ENCODE assay signal across 8 cellular contexts in the genomic region with DNA sequence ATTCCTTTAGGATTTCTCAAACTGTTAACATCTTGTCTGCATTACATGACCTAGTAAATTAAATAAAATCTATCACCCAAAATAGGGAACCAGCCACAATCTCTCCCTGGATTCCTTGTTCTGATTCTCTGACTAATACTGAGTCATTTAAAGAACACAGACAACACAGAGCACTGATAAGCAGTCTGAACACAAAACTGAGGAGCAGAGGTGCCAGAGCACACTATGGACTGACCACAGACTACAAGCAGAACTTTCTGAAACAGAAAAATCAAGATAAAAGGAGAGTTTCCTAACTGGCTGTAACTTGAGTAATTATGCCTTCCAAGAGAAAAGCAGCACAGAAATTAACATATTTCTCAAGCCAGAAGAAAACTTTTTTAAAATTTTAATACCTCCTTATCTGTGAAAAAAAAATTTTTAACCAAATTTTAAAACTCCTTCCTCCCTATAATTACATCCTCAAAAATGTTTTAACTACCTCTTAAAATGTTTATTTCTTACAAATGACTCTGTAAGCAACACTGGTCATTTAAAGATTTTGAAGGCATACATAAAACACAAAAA.
A peak's percentile ranks its signal among the peaks of the same experiment; 100 is the strongest.
DNase-seq lines count a peak whose midpoint lies in the region; FAIRE-seq and TF ChIP-seq lines count a peak whose summit lies in the region.

No MANE protein-coding gene starts in this region.

- peak; percentile 26 for DNase-seq in GM12892 (ENCODE audit: insufficient read length)
- peak; percentile 74 for DNase-seq in NB4 (ENCODE audit: low read depth)
- peak; percentile 87 for DNase-seq in mammary epithelial cell
- DNase-seq in DMS79 (lab: John Stamatoyannopoulos, UW) = no peak
- no peak for DNase-seq in NCI-H345 (lab: John Stamatoyannopoulos, UW)
- DNase-seq in ecto neural progenitor cell (ENCODE audit: low spot score) = no peak
- no peak for DNase-seq in KBM-7

- BruUV-seq in mammary epithelial cell (replicated peaks; lab: Mats Ljungman, UMichigan) = TSS peak; percentile 92

- in situ Hi-C loops in mammary epithelial cell (cut with MboI; ENCODE audit: low sequenced_read_pairs in 2 of 2) = no loop called here
- in situ Hi-C loops in KBM-7 (cut with MboI; ENCODE audit: low pct_unique_long_range_greater_than_20kb, low sequenced_read_pairs) = no loop called here

- H3K36me3 ChIP-seq in mammary epithelial cell (ENCODE audit: insufficient read depth, low read length) (no peaks in the 10 kb centered on the region), mesodermal cell (ENCODE audit: control insufficient read depth, insufficient read depth, low read length) (peaks cover 25% of the 10 kb centered on the region)

- H2AFZ ChIP-seq in mammary epithelial cell (ENCODE audit: low read depth, low read length) = no peak overlapping the region

- intact Hi-C loops in mammary epithelial cell (cut with micrococcal nuclease) = loop anchor here (2.0 kb wide), 1 partner anchor 14 kb away; no protein-coding TSS in a partner anchor

- H3K27me3 ChIP-seq in mammary epithelial cell (ENCODE audit: insufficient read depth, low read length) = no peaks in the 10 kb centered on the region

- peak overlapping the region; percentile 93 for H3K27ac ChIP-seq in mammary epithelial cell (ENCODE audit: insufficient read depth, low read depth, low read length)
- peak overlapping the region; percentile 97 for H3K27ac ChIP-seq in mesodermal cell (ENCODE audit: low read depth, low read length, severe bottlenecking)

- H3K9me3 ChIP-seq in mammary epithelial cell (replicated peaks; ENCODE audit: insufficient read depth, low read length) (no peaks in the 10 kb centered on the region), mesodermal cell (ENCODE audit: control insufficient read depth, low read length) (peaks cover 9% of the 10 kb centered on the region)

- peaks cover 18% of the 10 kb centered on the region for H3K79me2 ChIP-seq in mammary epithelial cell (ENCODE audit: insufficient read depth, low read length)

- no peaks in the 10 kb centered on the region for H4K20me1 ChIP-seq in mammary epithelial cell (ENCODE audit: insufficient read depth, low read length)

- H3K4me3 ChIP-seq in NB4 (ENCODE audit: low read depth, low read length) = no peak overlapping the region
- H3K4me3 ChIP-seq in mammary epithelial cell (replicated peaks in 1 of 3; ENCODE audit: insufficient read depth in 1 of 3, low read depth in 2 of 3, low read length in 3 of 3) = peak overlapping the region in 2 of 3 experiments; percentile 18 to 22
- no peak overlapping the region for H3K4me3 ChIP-seq in mesodermal cell (ENCODE audit: extremely low read depth, insufficient read depth, low read length, poor library complexity, severe bottlenecking)

- no peak for FAIRE-seq in GM12892 (lab: Jason Lieb, UNC)

- TF ChIP-seq CTCF in NB4 (IDR thresholded peaks at IDR 0.05; ENCODE audit: low read depth, low read length) (no peak), mammary epithelial cell (conservative IDR thresholded peaks at IDR 0.05 in 1 of 2, IDR thresholded peaks at IDR 0.05 in 1 of 2; ENCODE audit: extremely low read depth in 1 of 2, insufficient read depth in 1 of 2, low read depth in 1 of 2, low read length in 2 of 2) (no peak)

- TF ChIP-seq POLR2A in GM12892 (IDR thresholded peaks at IDR 0.05; ENCODE audit: low read depth, low read length) = no peak
- TF ChIP-seq POLR2A in NB4 (IDR thresholded peaks at IDR 0.05; ENCODE audit: extremely low read depth, insufficient read length) = no peak

- H3K9ac ChIP-seq in mammary epithelial cell (ENCODE audit: insufficient read depth, low read length) = peak overlapping the region; percentile 59

- peaks cover 27% of the 10 kb centered on the region for H3K4me1 ChIP-seq in mammary epithelial cell (ENCODE audit: insufficient read depth, low read length)
- peaks cover 15% of the 10 kb centered on the region for H3K4me1 ChIP-seq in mesodermal cell (ENCODE audit: control insufficient read depth, insufficient read depth, low read length, poor library complexity, severe bottlenecking)

- CTCF ChIA-PET in mammary epithelial cell (lab: Charles Lee; ENCODE audit: low non-redundant PET) = no interaction called here

- dilution Hi-C loops in mammary epithelial cell (cut with HindIII; ENCODE audit: low sequenced_read_pairs) = no loop called here

- H3K4me2 ChIP-seq in mammary epithelial cell (ENCODE audit: insufficient read depth, low read depth, low read length) = peak overlapping the region; percentile 76

Comparison
In these comparisons a context has a peak if more than half of its experiments do, and no peak if none do; other contexts are left out.
1. DNase-seq: peak in GM12892 (single experiment), NB4 (single experiment) and mammary epithelial cell (single experiment); none in DMS79 (single experiment), NCI-H345 (single experiment), ecto neural progenitor cell (single experiment) and KBM-7 (single experiment).
2. H3K4me3 ChIP-seq: peak in mammary epithelial cell (2 of 3); none in NB4 (single experiment) and mesodermal cell (single experiment).